Comparison of ENCODE assay signal across 8 cellular contexts in the genomic region with DNA sequence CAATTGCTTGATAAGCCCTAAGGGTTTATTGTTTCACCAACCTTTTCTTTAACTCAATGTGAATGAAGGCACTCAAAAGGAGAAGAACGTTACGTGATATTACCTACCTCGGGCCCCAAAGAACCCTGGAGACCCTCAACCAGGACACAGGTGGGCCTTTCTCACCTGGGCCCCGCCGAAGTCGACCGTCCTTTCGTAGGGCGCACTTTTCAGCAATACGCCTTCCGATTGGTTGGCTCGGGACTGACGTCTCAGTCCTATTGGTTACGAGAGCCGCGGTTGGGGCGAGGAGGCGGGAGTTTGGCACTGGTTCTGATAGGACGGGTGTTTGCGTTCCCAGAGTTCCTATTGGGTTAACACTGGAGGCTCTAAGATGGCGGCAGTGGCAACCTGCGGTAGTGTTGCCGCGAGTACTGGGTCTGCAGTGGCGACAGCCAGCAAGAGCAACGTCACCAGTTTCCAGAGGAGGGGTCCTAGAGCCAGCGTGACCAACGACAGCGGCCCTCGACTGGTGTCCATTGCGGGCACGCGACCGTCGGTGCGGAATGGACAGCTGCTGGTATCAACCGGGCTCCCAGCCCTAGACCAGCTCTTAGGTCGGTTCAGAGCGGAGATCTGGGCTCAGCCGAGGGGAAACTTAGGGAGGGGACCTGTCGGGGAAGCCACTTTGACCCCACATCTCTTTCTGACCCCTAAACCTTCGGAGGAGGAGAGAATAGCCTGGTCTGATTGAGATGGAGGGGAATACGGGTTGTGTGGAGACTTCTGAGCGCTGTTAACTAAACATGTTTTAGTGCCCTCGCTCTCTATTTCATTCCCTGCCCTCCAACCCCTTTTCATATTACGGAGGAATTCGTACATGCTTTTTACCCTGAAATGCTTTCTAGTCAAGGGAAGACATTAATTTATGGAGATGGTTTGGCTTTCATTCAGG. TPM values are rescaled to one million over a fixed set of nuclear protein-coding genes. Genes with fewer than 3 reads are reported as not detected.
DNase-seq lines count a peak whose midpoint lies in the region; ATAC-seq and TF ChIP-seq lines count a peak whose summit lies in the region.

A gene with protein sequence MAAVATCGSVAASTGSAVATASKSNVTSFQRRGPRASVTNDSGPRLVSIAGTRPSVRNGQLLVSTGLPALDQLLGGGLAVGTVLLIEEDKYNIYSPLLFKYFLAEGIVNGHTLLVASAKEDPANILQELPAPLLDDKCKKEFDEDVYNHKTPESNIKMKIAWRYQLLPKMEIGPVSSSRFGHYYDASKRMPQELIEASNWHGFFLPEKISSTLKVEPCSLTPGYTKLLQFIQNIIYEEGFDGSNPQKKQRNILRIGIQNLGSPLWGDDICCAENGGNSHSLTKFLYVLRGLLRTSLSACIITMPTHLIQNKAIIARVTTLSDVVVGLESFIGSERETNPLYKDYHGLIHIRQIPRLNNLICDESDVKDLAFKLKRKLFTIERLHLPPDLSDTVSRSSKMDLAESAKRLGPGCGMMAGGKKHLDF (plus strand): TSS at position 356 of the 934 bp plus-strand sequence. CDS start 18 bp downstream, at position 374.
A gene with protein sequence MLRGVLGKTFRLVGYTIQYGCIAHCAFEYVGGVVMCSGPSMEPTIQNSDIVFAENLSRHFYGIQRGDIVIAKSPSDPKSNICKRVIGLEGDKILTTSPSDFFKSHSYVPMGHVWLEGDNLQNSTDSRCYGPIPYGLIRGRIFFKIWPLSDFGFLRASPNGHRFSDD (minus strand): TSS at position 211 of the 934 bp plus-strand sequence. CDS start 46,346 bp downstream, outside the sequence.

- no TSS peak for BruUV-seq in Panc1 (replicated peaks; lab: Mats Ljungman, UMichigan)

- 2% methylated on average over 35 of the region's 47 CpGs for WGBS in esophagus muscularis mucosa

- intact Hi-C loops in Panc1 (cut with micrococcal nuclease; ENCODE audit: unreplicated experiment) = no loop called here
- intact Hi-C loops in esophagus muscularis mucosa (cut with DNase I) = no loop called here

- peaks cover 6% of the 10 kb centered on the region for H3K36me3 Mint-ChIP-seq in activated T-cell treated with anti-CD3 and anti-CD28 coated beads, Interleukin-2, amount 50 U/mL, for 4 hours (ENCODE audit: insufficient read depth)

- peak; percentile 99 for ATAC-seq in GM21723 (IDR thresholded peaks at IDR 0.05; ENCODE audit: unreplicated experiment)
- peak; percentile 100 for ATAC-seq in Panc1
- peak; percentile 100 for ATAC-seq in activated T-cell treated with anti-CD3 and anti-CD28 coated beads, Interleukin-2, amount 50 U/mL, for 4 hours

- POLR2A ChIA-PET in Panc1 (lab: Charles Lee) = no interaction called here

- CTCF ChIA-PET in Panc1 (lab: Charles Lee) = no interaction called here

- peak; percentile 96 for DNase-seq in DMS53 (lab: John Stamatoyannopoulos, UW)
- peak; percentile 94 for DNase-seq in KG1 (lab: John Stamatoyannopoulos, UW)
- peak; percentile 88 for DNase-seq in Panc1 (ENCODE audit: low read depth, low spot score)
- DNase-seq in activated T-cell treated with anti-CD3 and anti-CD28 coated beads, Interleukin-2, amount 50 U/mL, for 4 hours = peak; percentile 93
- peak; percentile 99 for DNase-seq in esophagus muscularis mucosa (ENCODE audit: extremely low spot score)
- peak; percentile 97 for DNase-seq in myocyte (ENCODE audit: low read depth)
- DNase-seq in stimulated activated CD8-positive, alpha-beta memory T cell treated with anti-CD3 and anti-CD28 coated beads, Interleukin-7, amount 100 ng/mL, for 48 hours (ENCODE audit: extremely low read depth in 1 of 2, low read depth in 1 of 2) = peak; percentile 82 to 93

- peak within 1 kb of the TSS; percentile 97 for H3K27ac ChIP-seq in Panc1 (ENCODE audit: low read length)
- peak within 1 kb of the TSS; percentile 82 to 90 (median 84) for H3K27ac ChIP-seq in esophagus muscularis mucosa (replicated peaks in 1 of 4)

- no peaks in the 10 kb centered on the region for H3K9me3 ChIP-seq in Panc1 (ENCODE audit: control insufficient read depth, insufficient read depth, low read depth, low read length)
- H3K9me3 ChIP-seq in esophagus muscularis mucosa = no peaks in the 10 kb centered on the region

- peaks cover 4% of the 10 kb centered on the region; the same call in 1 of the 2 replicates for H3K36me3 ChIP-seq in Panc1 (ENCODE audit: control insufficient read depth, insufficient read depth, low read length)
- H3K36me3 ChIP-seq in esophagus muscularis mucosa = peaks cover 0 to 3% (median 1%) of the 10 kb centered on the region in 4 donors

- no peaks in the 10 kb centered on the region for H3K27me3 Mint-ChIP-seq in activated T-cell treated with anti-CD3 and anti-CD28 coated beads, Interleukin-2, amount 50 U/mL, for 4 hours (ENCODE audit: low read depth)

- H3K4me1 ChIP-seq in Panc1 (ENCODE audit: control insufficient read depth, insufficient read depth, low read length) = peaks cover 16% of the 10 kb centered on the region
- peaks cover 13 to 25% (median 19%) of the 10 kb centered on the region in 4 donors for H3K4me1 ChIP-seq in esophagus muscularis mucosa

- H3K9me3 Mint-ChIP-seq in activated T-cell treated with anti-CD3 and anti-CD28 coated beads, Interleukin-2, amount 50 U/mL, for 4 hours = no peaks in the 10 kb centered on the region

- peak within 1 kb of the TSS; percentile 99 for H3K4me3 Mint-ChIP-seq in activated T-cell treated with anti-CD3 and anti-CD28 coated beads, Interleukin-2, amount 50 U/mL, for 4 hours

- in situ Hi-C loops in Panc1 (cut with HindIII; ENCODE audit: low pct_unique_long_range_greater_than_20kb, low sequenced_read_pairs) = no loop called here

- H3K27me3 ChIP-seq in Panc1 (ENCODE audit: control insufficient read depth, insufficient read depth, low read length) (no peaks in the 10 kb centered on the region), esophagus muscularis mucosa (no peaks in the 10 kb centered on the region)

- no peak for TF ChIP-seq POLR2A in esophagus muscularis mucosa (IDR thresholded peaks at IDR 0.05; ENCODE audit: low read depth)

- TF ChIP-seq CTCF in Panc1 (IDR thresholded peaks at IDR 0.05) (no peak), esophagus muscularis mucosa (IDR thresholded peaks at IDR 0.05) (no peak)

- H3K4me1 Mint-ChIP-seq in activated T-cell treated with anti-CD3 and anti-CD28 coated beads, Interleukin-2, amount 50 U/mL, for 4 hours (ENCODE audit: low read depth) = peaks cover 41% of the 10 kb centered on the region

- TF ChIP-seq EP300 in esophagus muscularis mucosa (IDR thresholded peaks at IDR 0.05) = no peak

- H3K4me3 ChIP-seq in Panc1 (ENCODE audit: low read depth in 2 of 2, low read length in 2 of 2) = peak within 1 kb of the TSS; percentile 96 to 100
- peak within 1 kb of the TSS; percentile 75 to 90 (median 82) for H3K4me3 ChIP-seq in esophagus muscularis mucosa

RNA-seq across cellular contexts. Expression of the first gene that starts in this region (rescaled TPM):
- 17.2 TPM for total RNA-seq in Panc1 (2021; ENCODE audit: unreplicated experiment)
- 17.0 TPM for polyA plus RNA-seq in Panc1 (2012; ENCODE audit: insufficient read length)
- 10 to 100 TPM; 15.7 to 17.6 (median 16.1) TPM for total RNA-seq in activated T-cell treated with anti-CD3 and anti-CD28 coated beads, Interleukin-2, amount 50 U/mL, for 4 hours
- total RNA-seq in esophagus muscularis mucosa = 10 to 100 TPM; 18.1 to 25.5 (median 19.2) TPM
- total RNA-seq in myocyte = 22.3 and 27.2 TPM in 2 replicates
- polyA plus RNA-seq in myocyte (2012) = 10.7 TPM

RNA-seq across cellular contexts. Expression of the second gene that starts in this region (rescaled TPM):
- total RNA-seq in Panc1 (2021; ENCODE audit: unreplicated experiment) = 21.1 TPM
- polyA plus RNA-seq in Panc1 (2012; ENCODE audit: insufficient read length) = 16.3 TPM
- total RNA-seq in activated T-cell treated with anti-CD3 and anti-CD28 coated beads, Interleukin-2, amount 50 U/mL, for 4 hours = 10 to 100 TPM; 17.7 to 26.7 (median 22.2) TPM
- total RNA-seq in esophagus muscularis mucosa = 10 to 100 TPM; 27.8 to 49.8 (median 40.1) TPM
- total RNA-seq in myocyte = 21.5 and 42.5 TPM in 2 replicates
- polyA plus RNA-seq in myocyte (2012) = 39.3 TPM

Comparison
In these comparisons a context has a peak if more than half of its experiments do, and no peak if none do; other contexts are left out.
1. Peak in every context shown above with its lines: DNase-seq, ATAC-seq, H3K4me3 ChIP-seq and H3K27ac ChIP-seq.